In the genomic region with DNA sequence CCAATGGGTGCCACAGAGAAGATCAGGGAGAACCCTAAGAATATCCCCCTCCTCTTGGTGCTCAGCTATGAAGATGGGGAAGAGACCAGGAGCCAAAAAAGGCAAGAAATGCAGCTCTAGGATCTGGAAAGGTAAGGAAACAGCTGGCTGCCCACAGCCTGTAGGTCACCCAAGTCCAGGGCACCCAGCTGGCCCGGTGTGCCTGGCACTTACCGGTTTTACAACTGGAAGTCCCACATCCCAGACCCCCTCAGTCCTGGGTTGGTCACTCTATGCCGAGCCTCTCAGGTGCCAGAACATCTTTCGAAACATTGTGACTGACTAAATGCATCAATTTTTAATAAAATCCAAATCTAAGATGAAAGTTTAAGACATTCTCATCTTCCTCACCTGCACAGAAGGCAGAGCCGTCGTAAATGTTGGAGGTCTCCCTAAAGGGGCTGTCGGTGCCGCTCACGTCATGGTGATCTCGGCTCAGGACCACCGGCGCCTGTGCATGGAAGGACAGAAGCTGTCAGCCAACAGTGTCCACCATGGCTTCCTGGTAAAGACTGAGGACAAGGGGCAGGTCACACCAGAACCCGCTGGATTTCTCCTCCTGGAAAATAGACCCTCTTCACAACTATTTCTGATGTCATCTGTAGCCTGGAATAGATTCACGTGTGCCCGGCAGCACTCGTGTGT, we compare ENCODE assay signal across 25 cellular contexts. TPM values are rescaled to one million over a fixed set of nuclear protein-coding genes. Genes with fewer than 3 reads are reported as not detected.
"Had no signal": no experiment of that assay in that cellular context is flagged by ENCODE, and none has a peak within 500 bp of the region (broad histone marks: within the 10 kb centered on the region; RNA-seq: fewer than 3 reads in every experiment).

No MANE protein-coding gene starts in this region.

- H3K36me3 ChIP-seq: SJSA1 had no signal

- FAIRE-seq: HepG2 had no signal

- H3K4me1 ChIP-seq: SJSA1 had no signal

- DNase-seq: IMR-90, Karpas-422, KG1, MM.1S, NCI-H1092 treated with DMSO at 0.1 percent for 48 hours, NCI-H1436, NCI-H187, NCI-H2029, NCI-H2081 treated with DMSO at 0.1 percent for 48 hours, NCI-H2171, NCI-H226, NCI-H446, NCI-H510A, NCI-H524 treated with DMSO at 0.1 percent for 48 hours, NCI-H774, PC-3, SIG-M5 had no signal

- ATAC-seq: Panc1, PC-3 had no signal

- H3K4me3 ChIP-seq: SJSA1, SK-N-MC had no signal

- H3K9me3 ChIP-seq: SJSA1 had no signal

- H3K27ac ChIP-seq: RWPE1, SJSA1, SK-N-MC had no signal

- H3K27me3 ChIP-seq: SJSA1 had no signal

RNA-seq across cellular contexts. Expression of a gene that starts 28.5 kb away (rescaled TPM):
- total RNA-seq: IMR-90, PC-3, SJSA1 had no signal
- polyA plus RNA-seq: IMR-90 had no signal

RNA-seq across cellular contexts. Expression of a gene that starts 34.9 kb away (rescaled TPM):
- total RNA-seq: HT1080, IMR-90, M059J, OCI-LY7, PC-3, SJSA1 had no signal
- polyA plus RNA-seq: IMR-90 had no signal
